Comparison of ENCODE assay signal across 8 cellular contexts in the genomic region with DNA sequence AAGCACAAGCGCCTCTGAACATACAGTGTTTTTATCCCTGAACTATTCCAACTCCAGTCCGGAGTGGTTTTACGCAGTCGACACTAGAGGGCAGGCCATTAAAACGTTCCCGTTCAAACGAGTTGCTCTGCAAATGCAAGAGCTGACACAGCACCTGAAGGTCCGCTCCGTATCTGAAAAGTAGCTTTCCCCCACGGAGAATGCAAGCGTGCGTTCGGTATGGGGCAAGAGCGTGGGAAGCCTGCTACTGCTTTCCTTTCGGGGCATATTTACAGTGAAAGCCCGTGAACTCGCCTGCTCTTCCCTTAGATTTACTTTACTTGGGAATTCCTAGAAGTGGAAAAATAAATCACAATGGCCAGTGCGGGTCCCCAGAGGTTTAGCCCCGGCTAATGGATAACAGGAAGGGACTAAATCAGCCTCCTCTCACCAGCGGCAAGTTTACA.
DNase-seq lines count a peak whose midpoint lies in the region; ATAC-seq and TF ChIP-seq lines count a peak whose summit lies in the region.

No MANE protein-coding gene starts in this region.

- peak; percentile 98 for ATAC-seq in GM21576 (IDR thresholded peaks at IDR 0.05; ENCODE audit: unreplicated experiment)

- TF ChIP-seq RAD21 in Ishikawa (IDR thresholded peaks at IDR 0.05; ENCODE audit: low read depth) = peak; percentile 95

- DNase-seq in DMS79 treated with DMSO at 0.1 percent for 48 hours (lab: John Stamatoyannopoulos, UW) = peak; percentile 23
- DNase-seq in RPMI8226 = peak; percentile 80
- DNase-seq in activated T-helper 9 cell treated with anti-CD3 and anti-CD28 coated beads, Interleukin-2, amount 50 U/mL, for 16 hours (ENCODE audit: low read depth) = peak; percentile 50
- peak; percentile 88 to 92 for DNase-seq in foreskin fibroblast
- peak; percentile 96 for DNase-seq in superior temporal gyrus (ENCODE audit: extremely low spot score)

- peak overlapping the region; percentile 16 to 53 for H3K4me3 ChIP-seq in foreskin fibroblast (ENCODE audit: low read depth in 1 of 2, low read length in 2 of 2)
- peak overlapping the region; percentile 41 for H3K4me3 ChIP-seq in neuron (ENCODE audit: low read length)

- peak; percentile 72 for TF ChIP-seq CTCF in foreskin fibroblast (IDR thresholded peaks at IDR 0.05; ENCODE audit: low read depth, low read length)

- no peaks in the 10 kb centered on the region for H3K27me3 ChIP-seq in neuron (ENCODE audit: insufficient read depth, low read length)

- no peak for TF ChIP-seq EP300 in Ishikawa (IDR thresholded peaks at IDR 0.05; ENCODE audit: borderline replicate concordance)

- peaks cover 16% of the 10 kb centered on the region for H3K36me3 ChIP-seq in neuron (ENCODE audit: insufficient read depth, low read length)

- peaks cover 6% of the 10 kb centered on the region for H3K4me1 ChIP-seq in neuron (ENCODE audit: insufficient read depth, low read length)

- peak overlapping the region; percentile 52 for H2AFZ ChIP-seq in neuron (ENCODE audit: low read depth, low read length)

- no peaks in the 10 kb centered on the region for H3K9me3 ChIP-seq in neuron (ENCODE audit: low read length)

TF ChIP-seq in Ishikawa, 13 proteins besides CTCF, POLR2A, EP300 and RAD21:
- TF ChIP-seq, protein P1, sequence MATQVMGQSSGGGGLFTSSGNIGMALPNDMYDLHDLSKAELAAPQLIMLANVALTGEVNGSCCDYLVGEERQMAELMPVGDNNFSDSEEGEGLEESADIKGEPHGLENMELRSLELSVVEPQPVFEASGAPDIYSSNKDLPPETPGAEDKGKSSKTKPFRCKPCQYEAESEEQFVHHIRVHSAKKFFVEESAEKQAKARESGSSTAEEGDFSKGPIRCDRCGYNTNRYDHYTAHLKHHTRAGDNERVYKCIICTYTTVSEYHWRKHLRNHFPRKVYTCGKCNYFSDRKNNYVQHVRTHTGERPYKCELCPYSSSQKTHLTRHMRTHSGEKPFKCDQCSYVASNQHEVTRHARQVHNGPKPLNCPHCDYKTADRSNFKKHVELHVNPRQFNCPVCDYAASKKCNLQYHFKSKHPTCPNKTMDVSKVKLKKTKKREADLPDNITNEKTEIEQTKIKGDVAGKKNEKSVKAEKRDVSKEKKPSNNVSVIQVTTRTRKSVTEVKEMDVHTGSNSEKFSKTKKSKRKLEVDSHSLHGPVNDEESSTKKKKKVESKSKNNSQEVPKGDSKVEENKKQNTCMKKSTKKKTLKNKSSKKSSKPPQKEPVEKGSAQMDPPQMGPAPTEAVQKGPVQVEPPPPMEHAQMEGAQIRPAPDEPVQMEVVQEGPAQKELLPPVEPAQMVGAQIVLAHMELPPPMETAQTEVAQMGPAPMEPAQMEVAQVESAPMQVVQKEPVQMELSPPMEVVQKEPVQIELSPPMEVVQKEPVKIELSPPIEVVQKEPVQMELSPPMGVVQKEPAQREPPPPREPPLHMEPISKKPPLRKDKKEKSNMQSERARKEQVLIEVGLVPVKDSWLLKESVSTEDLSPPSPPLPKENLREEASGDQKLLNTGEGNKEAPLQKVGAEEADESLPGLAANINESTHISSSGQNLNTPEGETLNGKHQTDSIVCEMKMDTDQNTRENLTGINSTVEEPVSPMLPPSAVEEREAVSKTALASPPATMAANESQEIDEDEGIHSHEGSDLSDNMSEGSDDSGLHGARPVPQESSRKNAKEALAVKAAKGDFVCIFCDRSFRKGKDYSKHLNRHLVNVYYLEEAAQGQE (IDR thresholded peaks at IDR 0.05; ENCODE audit: low read depth) = no peak
- TF ChIP-seq TEAD4 (IDR thresholded peaks at IDR 0.05) (no peak), ZBTB7A (IDR thresholded peaks at IDR 0.05; ENCODE audit: low read depth) (no peak), NFIC (IDR thresholded peaks at IDR 0.05) (no peak), FOXM1 (IDR thresholded peaks at IDR 0.05; ENCODE audit: borderline replicate concordance, low read depth) (no peak), TAF1 (IDR thresholded peaks at IDR 0.05; ENCODE audit: low read depth) (no peak), CREB1 (IDR thresholded peaks at IDR 0.05; ENCODE audit: low read depth) (no peak), USF1 (IDR thresholded peaks at IDR 0.05) (no peak), TCF12 (IDR thresholded peaks at IDR 0.05; ENCODE audit: low read depth) (no peak), CEBPB (IDR thresholded peaks at IDR 0.05) (no peak), EGR1 (IDR thresholded peaks at IDR 0.05) (no peak), YY1 (IDR thresholded peaks at IDR 0.05; ENCODE audit: low read depth) (no peak)
- TF ChIP-seq, protein P2, sequence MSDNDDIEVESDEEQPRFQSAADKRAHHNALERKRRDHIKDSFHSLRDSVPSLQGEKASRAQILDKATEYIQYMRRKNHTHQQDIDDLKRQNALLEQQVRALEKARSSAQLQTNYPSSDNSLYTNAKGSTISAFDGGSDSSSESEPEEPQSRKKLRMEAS (IDR thresholded peaks at IDR 0.05) = no peak

Comparison
In these comparisons a context has a peak if more than half of its experiments do, and no peak if none do; other contexts are left out.
1. Peak in every context shown above with its lines: DNase-seq, ATAC-seq and H3K4me3 ChIP-seq.
2. DNase-seq: peak in every context shown above with its lines; median percentile 96 in superior temporal gyrus; 90 in foreskin fibroblast; 80 in RPMI8226; 50 in activated T-helper 9 cell treated with anti-CD3 and anti-CD28 coated beads, Interleukin-2, amount 50 U/mL, for 16 hours; 23 in DMS79 treated with DMSO at 0.1 percent for 48 hours.